ENCODE assay signal across 18 cellular contexts in the genomic region with DNA sequence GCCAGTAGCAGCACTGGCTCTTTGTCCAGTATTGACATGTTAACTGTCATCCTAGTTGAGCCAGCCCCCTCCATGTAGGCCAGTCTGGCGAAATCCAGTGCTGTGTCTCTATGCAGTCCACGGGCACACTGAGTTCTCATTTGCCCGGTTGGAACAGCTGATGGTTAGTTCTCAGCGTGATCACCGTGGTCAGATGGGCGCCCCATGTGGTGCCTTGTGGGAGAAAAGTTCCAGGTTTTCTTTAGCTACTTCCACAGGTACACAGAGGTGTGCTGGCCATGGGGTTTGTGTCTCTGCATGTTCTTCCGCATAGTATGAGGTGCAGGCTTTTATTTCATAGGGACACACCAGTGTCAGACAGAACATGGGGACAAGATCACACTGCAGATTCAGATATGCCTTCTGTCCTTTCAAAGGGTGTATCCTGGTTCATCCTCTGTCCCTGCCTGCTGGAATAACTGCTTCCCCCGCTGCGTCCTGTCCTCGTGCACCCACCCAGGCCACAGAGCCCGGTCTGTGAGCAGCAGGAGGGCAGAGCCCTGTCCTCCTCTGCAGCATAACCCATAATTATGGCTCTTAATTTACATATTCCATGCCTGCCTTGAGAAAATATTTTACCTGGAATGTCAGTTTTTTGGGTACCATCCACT.
DNase-seq lines count a peak whose midpoint lies in the region; ATAC-seq and TF ChIP-seq lines count a peak whose summit lies in the region.
"Had no signal": no experiment of that assay in that cellular context is flagged by ENCODE, and none has a peak within 500 bp of the region (broad histone marks: within the 10 kb centered on the region; RNA-seq: fewer than 3 reads in every experiment).

No MANE protein-coding gene starts in this region.

- H3K27me3 ChIP-seq in RWPE2 (ENCODE audit: insufficient read depth, poor library complexity, severe bottlenecking): no peaks in the 10 kb centered on the region
- no peaks in the 10 kb centered on the region for H3K27me3 ChIP-seq in spleen (replicated peaks in 1 of 7)
- H3K27me3 ChIP-seq: SJSA1 had no signal

- H3K27ac ChIP-seq in RWPE2 (ENCODE audit: poor library complexity, severe bottlenecking) (no peak overlapping the region), spleen (no peak overlapping the region)
- H3K27ac ChIP-seq: SJSA1 had no signal

- DNase-seq in activated effector memory CD4-positive, alpha-beta T cell treated with anti-CD3 and anti-CD28 coated beads, Interleukin-2, amount 50 U/mL, for 16 hours: peak; percentile 28
- DNase-seq in activated effector memory CD4-positive, alpha-beta T cell treated with Interleukin-2 at 50 U/mL for 16 hours: no peak
- no peak for DNase-seq in RWPE2 (ENCODE audit: low spot score)
- DNase-seq in islet precursor cell: peak; percentile 57
- DNase-seq in spleen: peak; percentile 47
- no peak for DNase-seq in central memory CD4-positive, alpha-beta T cell
- DNase-seq in KG1 (lab: John Stamatoyannopoulos, UW): no peak
- DNase-seq in NCI-H1694 (lab: John Stamatoyannopoulos, UW): no peak
- DNase-seq: 8988T; CD4-positive, alpha-beta memory T cell; DMS79 treated with DMSO at 0.1 percent for 48 hours; GDM1; NCI-H146; NCI-H2081 treated with DMSO at 0.1 percent for 48 hours; NCI-H526 treated with DMSO at 0.1 percent for 48 hours; NK-92 treated with Interleukin-12 subunit alpha and Interleukin-12 subunit beta, amount 100 ng/mL, for 24 hours; SW 1271 had no signal

- H3K4me3 ChIP-seq in RWPE2 (ENCODE audit: severe bottlenecking) (no peak overlapping the region), spleen (no peak overlapping the region)
- H3K4me3 ChIP-seq: SJSA1 had no signal

- ATAC-seq in RWPE2 (ENCODE audit: low read depth): no peak

- intact Hi-C loops in spleen (cut with DNase I; ENCODE audit: low total_unique reads): no loop called here

- H3K9me3 ChIP-seq in RWPE2 (ENCODE audit: severe bottlenecking) (no peaks in the 10 kb centered on the region), spleen (no peaks in the 10 kb centered on the region)
- H3K9me3 ChIP-seq: SJSA1 had no signal

- WGBS in spleen, 5 donors: 84 to 91% (median 88%) methylated on average over 11 of the region's 11 CpGs

- TF ChIP-seq CTCF in RWPE2 (IDR thresholded peaks at IDR 0.05; ENCODE audit: poor library complexity, severe bottlenecking) (peak; percentile 7), spleen (IDR thresholded peaks at IDR 0.05 in 8 of 11, conservative IDR thresholded peaks at IDR 0.05 in 3 of 11) (no peak)

- H3K4me1 ChIP-seq in RWPE2 (ENCODE audit: insufficient read depth, poor library complexity, severe bottlenecking) (no peaks in the 10 kb centered on the region), spleen (no peaks in the 10 kb centered on the region)
- H3K4me1 ChIP-seq: SJSA1 had no signal

- no peak for TF ChIP-seq POLR2A in spleen (IDR thresholded peaks at IDR 0.05)

- H3K36me3 ChIP-seq in RWPE2 (ENCODE audit: low read depth): no peaks in the 10 kb centered on the region
- no peaks in the 10 kb centered on the region for H3K36me3 ChIP-seq in spleen

Comparison
In these comparisons a context has a peak if more than half of its experiments do, and no peak if none do; other contexts are left out.
1. DNase-seq: peak in activated effector memory CD4-positive, alpha-beta T cell treated with anti-CD3 and anti-CD28 coated beads, Interleukin-2, amount 50 U/mL, for 16 hours (single experiment), islet precursor cell (single experiment) and spleen (single experiment); none in activated effector memory CD4-positive, alpha-beta T cell treated with Interleukin-2 at 50 U/mL for 16 hours (single experiment), RWPE2 (single experiment), central memory CD4-positive, alpha-beta T cell (single experiment), KG1 (single experiment) and NCI-H1694 (single experiment).